11 cellular contexts compared by ENCODE assay signal in genomic region chr16:81838794-81839193, GRCh38. TPM values are rescaled to one million over a fixed set of nuclear protein-coding genes. Genes with fewer than 3 reads are reported as not detected.
DNase-seq lines count a peak whose midpoint lies in the region; ATAC-seq and TF ChIP-seq lines count a peak whose summit lies in the region.
"Had no signal": no experiment of that assay in that cellular context is flagged by ENCODE, and none has a peak within 500 bp of the region (broad histone marks: within the 10 kb centered on the region; RNA-seq: fewer than 3 reads in every experiment).

No MANE protein-coding gene starts in this region.

- no peaks in the 10 kb centered on the region for H3K36me3 ChIP-seq in BLaER1
- no peaks in the 10 kb centered on the region for H3K36me3 ChIP-seq in GM23338 (ENCODE audit: insufficient read depth)
- H3K36me3 ChIP-seq: ovary, SJSA1 had no signal

- H2AFZ ChIP-seq in GM23338, result no peak overlapping the region

- no peaks in the 10 kb centered on the region for H3K27me3 ChIP-seq in BLaER1
- no peaks in the 10 kb centered on the region for H3K27me3 ChIP-seq in GM23338 (ENCODE audit: insufficient read depth)
- H3K27me3 ChIP-seq: ovary, SJSA1 had no signal

- H3K9me2 ChIP-seq in GM23338 (ENCODE audit: insufficient read depth), result no peaks in the 10 kb centered on the region

- TF ChIP-seq CTCF in GM20000 (IDR thresholded peaks at IDR 0.05; ENCODE audit: extremely low read depth, missing control alignments) (no peak), GM23338 (conservative IDR thresholded peaks at IDR 0.05; ENCODE audit: low read depth in 2 of 2) (no peak)

- H3K9ac ChIP-seq in BLaER1, result no peak overlapping the region
- H3K9ac ChIP-seq: KMS-11 had no signal

- H3K36me3 Mint-ChIP-seq in GM23338 (ENCODE audit: low read depth), result no peaks in the 10 kb centered on the region

- H3K4me2 ChIP-seq in BLaER1 (peak overlapping the region; percentile 98), GM23338 (no peak overlapping the region)
- H3K4me2 ChIP-seq: KMS-11 had no signal

- H3K27ac ChIP-seq in BLaER1, result 0 out of 2 replicates have a peak overlapping the region, but pooled peaks have one; percentile 45
- H3K27ac ChIP-seq in GM23338 (ENCODE audit: low read depth), result no peak overlapping the region
- H3K27ac ChIP-seq: KMS-11, ovary, SJSA1 had no signal

- peak; percentile 42 for DNase-seq in GM20000 (ENCODE audit: low spot score)
- peak; percentile 29 for DNase-seq in astrocyte of the hippocampus (ENCODE audit: low read depth, low spot score)
- DNase-seq in GM23338 (ENCODE audit: low spot score), result no peak
- DNase-seq in NCI-H345 (lab: John Stamatoyannopoulos, UW), result no peak
- no peak for DNase-seq in NCI-H2227 (lab: John Stamatoyannopoulos, UW; ENCODE audit: unreplicated experiment)
- DNase-seq: ovary had no signal

- H3K9me3 Mint-ChIP-seq in GM23338, result no peaks in the 10 kb centered on the region

- no peak overlapping the region for H3K4me3 ChIP-seq in BLaER1
- H3K4me3 ChIP-seq in GM23338, result no peak overlapping the region
- H3K4me3 ChIP-seq: ovary, SJSA1 had no signal

- H3K27me3 Mint-ChIP-seq in GM23338 (ENCODE audit: insufficient read depth, low read depth, poor library complexity), result peaks cover 6% of the 10 kb centered on the region

- H3K79me2 ChIP-seq in GM23338 (replicated peaks; ENCODE audit: insufficient read depth), result no peaks in the 10 kb centered on the region

- H3K4me3 Mint-ChIP-seq in GM23338, result no peak overlapping the region

- H3F3A ChIP-seq in GM23338 (replicated peaks; ENCODE audit: low read depth), result no peaks in the 10 kb centered on the region

- H3K27ac Mint-ChIP-seq in GM23338, result no peak overlapping the region

- ATAC-seq in HG03342 (IDR thresholded peaks at IDR 0.05; ENCODE audit: unreplicated experiment) (peak; percentile 50), GM23338 (no peak), HG03045 (IDR thresholded peaks at IDR 0.05; ENCODE audit: unreplicated experiment) (no peak)

- peaks cover 9% of the 10 kb centered on the region; the same call in 1 of the 2 replicates for H3K9me3 ChIP-seq in BLaER1
- H3K9me3 ChIP-seq: ovary, SJSA1 had no signal

- H3K4me1 ChIP-seq in BLaER1 (peaks cover 100% of the 10 kb centered on the region), GM23338 (ENCODE audit: insufficient read depth) (no peaks in the 10 kb centered on the region)
- H3K4me1 ChIP-seq: SJSA1 had no signal

- peaks cover 11% of the 10 kb centered on the region for H3K4me1 Mint-ChIP-seq in GM23338

- H4K20me1 ChIP-seq in BLaER1, result no peaks in the 10 kb centered on the region
- no peaks in the 10 kb centered on the region for H4K20me1 ChIP-seq in GM23338 (replicated peaks; ENCODE audit: insufficient read depth)

TF ChIP-seq in GM23338, 12 proteins besides CTCF, POLR2A, EP300 and RAD21 (continues in another document):
- TF ChIP-seq POLR2AphosphoS5 (IDR thresholded peaks at IDR 0.05; ENCODE audit: low read depth) (no peak), STAT1 (IDR thresholded peaks at IDR 0.05; ENCODE audit: unreplicated experiment) (no peak), CREB1 (CRISPR knock-in tag; IDR thresholded peaks at IDR 0.05; ENCODE audit: low read depth) (no peak), ZNF114 (CRISPR knock-in tag; IDR thresholded peaks at IDR 0.05) (no peak), EZH2 (IDR thresholded peaks at IDR 0.05; ENCODE audit: low read depth, unreplicated experiment) (no peak), REST (IDR thresholded peaks at IDR 0.05; ENCODE audit: unreplicated experiment) (no peak), ZNF331 (CRISPR knock-in tag; IDR thresholded peaks at IDR 0.05; ENCODE audit: low read depth) (no peak), NANOG (IDR thresholded peaks at IDR 0.05; ENCODE audit: borderline replicate concordance) (no peak), JUNB (IDR thresholded peaks at IDR 0.05; ENCODE audit: unreplicated experiment) (no peak), ZNF462 (CRISPR knock-in tag; IDR thresholded peaks at IDR 0.05) (no peak), EZH2phosphoT487 (IDR thresholded peaks at IDR 0.05; ENCODE audit: unreplicated experiment) (no peak)

RNA-seq across cellular contexts. Expression of gene PLCG2, which starts 59.7 kb away (rescaled TPM):
- 3.6 and 5.9 TPM in 2 replicates for total RNA-seq in GM23338 (2014; rRNA removed; shearing (Covaris generic))
- polyA plus RNA-seq in GM23338 (2016; fragmentation: Nextera tagmentation; extraction: Ambion mirVana), result 1.4 and 2.4 TPM in 2 replicates

Comparison
In these comparisons a context has a peak if more than half of its experiments do, and no peak if none do; other contexts are left out.
1. DNase-seq: peak in GM20000 (single experiment) and astrocyte of the hippocampus (single experiment); none in GM23338 (single experiment), NCI-H345 (single experiment) and NCI-H2227 (single experiment).